ENCODE assay signal across 1 cellular context in genomic region chr17:42311240-42312034, GRCh38.
TF ChIP-seq lines count a peak whose summit lies in the region.

No MANE protein-coding gene starts in this region.

TF ChIP-seq in HepG2, 621 proteins besides CTCF, POLR2A, EP300 and RAD21 (continued from another document and continues in another):
- TF ChIP-seq AFF4 (CRISPR knock-in tag; IDR thresholded peaks at IDR 0.05), result no peak; the same call in 1 of the 2 replicates
- peak; percentile 64; the same call in 1 of the 2 replicates for TF ChIP-seq DR1 (CRISPR knock-in tag; IDR thresholded peaks at IDR 0.05)
- TF ChIP-seq, protein P1, sequence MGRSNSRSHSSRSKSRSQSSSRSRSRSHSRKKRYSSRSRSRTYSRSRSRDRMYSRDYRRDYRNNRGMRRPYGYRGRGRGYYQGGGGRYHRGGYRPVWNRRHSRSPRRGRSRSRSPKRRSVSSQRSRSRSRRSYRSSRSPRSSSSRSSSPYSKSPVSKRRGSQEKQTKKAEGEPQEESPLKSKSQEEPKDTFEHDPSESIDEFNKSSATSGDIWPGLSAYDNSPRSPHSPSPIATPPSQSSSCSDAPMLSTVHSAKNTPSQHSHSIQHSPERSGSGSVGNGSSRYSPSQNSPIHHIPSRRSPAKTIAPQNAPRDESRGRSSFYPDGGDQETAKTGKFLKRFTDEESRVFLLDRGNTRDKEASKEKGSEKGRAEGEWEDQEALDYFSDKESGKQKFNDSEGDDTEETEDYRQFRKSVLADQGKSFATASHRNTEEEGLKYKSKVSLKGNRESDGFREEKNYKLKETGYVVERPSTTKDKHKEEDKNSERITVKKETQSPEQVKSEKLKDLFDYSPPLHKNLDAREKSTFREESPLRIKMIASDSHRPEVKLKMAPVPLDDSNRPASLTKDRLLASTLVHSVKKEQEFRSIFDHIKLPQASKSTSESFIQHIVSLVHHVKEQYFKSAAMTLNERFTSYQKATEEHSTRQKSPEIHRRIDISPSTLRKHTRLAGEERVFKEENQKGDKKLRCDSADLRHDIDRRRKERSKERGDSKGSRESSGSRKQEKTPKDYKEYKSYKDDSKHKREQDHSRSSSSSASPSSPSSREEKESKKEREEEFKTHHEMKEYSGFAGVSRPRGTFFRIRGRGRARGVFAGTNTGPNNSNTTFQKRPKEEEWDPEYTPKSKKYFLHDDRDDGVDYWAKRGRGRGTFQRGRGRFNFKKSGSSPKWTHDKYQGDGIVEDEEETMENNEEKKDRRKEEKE (IDR thresholded peaks at IDR 0.05), result no peak
- TF ChIP-seq ZNF772 (CRISPR knock-in tag; IDR thresholded peaks at IDR 0.05), result no peak; the same call in 1 of the 2 replicates
- no peak for TF ChIP-seq GLI4 (CRISPR knock-in tag; IDR thresholded peaks at IDR 0.05; ENCODE audit: borderline replicate concordance)
- TF ChIP-seq GTF2F1 (IDR thresholded peaks at IDR 0.05; ENCODE audit: low read length), result no peak
- TF ChIP-seq MLLT10 (CRISPR knock-in tag; IDR thresholded peaks at IDR 0.05), result no peak
- TF ChIP-seq, protein P2, sequence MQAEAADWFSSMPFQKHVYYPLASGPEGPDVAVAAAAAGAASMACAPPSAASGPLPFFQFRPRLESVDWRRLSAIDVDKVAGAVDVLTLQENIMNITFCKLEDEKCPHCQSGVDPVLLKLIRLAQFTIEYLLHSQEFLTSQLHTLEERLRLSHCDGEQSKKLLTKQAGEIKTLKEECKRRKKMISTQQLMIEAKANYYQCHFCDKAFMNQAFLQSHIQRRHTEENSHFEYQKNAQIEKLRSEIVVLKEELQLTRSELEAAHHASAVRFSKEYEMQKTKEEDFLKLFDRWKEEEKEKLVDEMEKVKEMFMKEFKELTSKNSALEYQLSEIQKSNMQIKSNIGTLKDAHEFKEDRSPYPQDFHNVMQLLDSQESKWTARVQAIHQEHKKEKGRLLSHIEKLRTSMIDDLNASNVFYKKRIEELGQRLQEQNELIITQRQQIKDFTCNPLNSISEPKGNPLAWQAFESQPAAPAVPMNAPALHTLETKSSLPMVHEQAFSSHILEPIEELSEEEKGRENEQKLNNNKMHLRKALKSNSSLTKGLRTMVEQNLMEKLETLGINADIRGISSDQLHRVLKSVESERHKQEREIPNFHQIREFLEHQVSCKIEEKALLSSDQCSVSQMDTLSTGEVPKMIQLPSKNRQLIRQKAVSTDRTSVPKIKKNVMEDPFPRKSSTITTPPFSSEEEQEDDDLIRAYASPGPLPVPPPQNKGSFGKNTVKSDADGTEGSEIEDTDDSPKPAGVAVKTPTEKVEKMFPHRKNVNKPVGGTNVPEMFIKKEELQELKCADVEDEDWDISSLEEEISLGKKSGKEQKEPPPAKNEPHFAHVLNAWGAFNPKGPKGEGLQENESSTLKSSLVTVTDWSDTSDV (CRISPR knock-in tag; IDR thresholded peaks at IDR 0.05), result no peak
- TF ChIP-seq TCF7 (IDR thresholded peaks at IDR 0.05; ENCODE audit: low read depth), result no peak
- no peak for TF ChIP-seq SETDB1 (CRISPR knock-in tag; IDR thresholded peaks at IDR 0.05; ENCODE audit: borderline replicate concordance)
- 0 out of 2 replicates have a peak, but pooled peaks have one; percentile 11 for TF ChIP-seq ZNF777 (CRISPR knock-in tag; IDR thresholded peaks at IDR 0.05)
- TF ChIP-seq, protein P3, sequence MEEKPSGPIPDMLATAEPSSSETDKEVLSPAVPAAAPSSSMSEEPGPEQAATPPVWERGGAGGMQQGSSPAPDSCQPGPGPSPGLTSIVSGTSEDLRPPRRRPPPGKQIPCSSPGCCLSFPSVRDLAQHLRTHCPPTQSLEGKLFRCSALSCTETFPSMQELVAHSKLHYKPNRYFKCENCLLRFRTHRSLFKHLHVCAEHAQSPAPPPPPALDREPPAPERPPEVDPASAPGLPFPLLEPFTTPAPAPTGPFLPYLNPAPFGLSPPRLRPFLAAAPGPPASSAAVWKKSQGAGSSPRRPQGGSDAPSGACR (CRISPR knock-in tag; IDR thresholded peaks at IDR 0.05), result peak; percentile 45; the same call in 1 of the 2 replicates
- no peak for TF ChIP-seq ZNF234 (CRISPR knock-in tag; conservative IDR thresholded peaks at IDR 0.05)
- no peak for TF ChIP-seq ZNF629 (CRISPR knock-in tag; conservative IDR thresholded peaks at IDR 0.05)
- no peak for TF ChIP-seq TEAD2 (CRISPR knock-in tag; IDR thresholded peaks at IDR 0.05)
- no peak for TF ChIP-seq ZNF343 (CRISPR knock-in tag; IDR thresholded peaks at IDR 0.05)
- 0 out of 4 replicates have a peak, but pooled peaks of 1 of the 2 experiments have one; percentile 40 for TF ChIP-seq NR2F1 (CRISPR knock-in tag; IDR thresholded peaks at IDR 0.05)
- TF ChIP-seq NBN (conservative IDR thresholded peaks at IDR 0.05), result no peak
- 0 out of 2 replicates have a peak, but pooled peaks have one; percentile 28 for TF ChIP-seq TOE1 (CRISPR knock-in tag; IDR thresholded peaks at IDR 0.05)
- no peak for TF ChIP-seq ZNF180 (CRISPR knock-in tag; IDR thresholded peaks at IDR 0.05; ENCODE audit: borderline replicate concordance, low read depth)
- no peak for TF ChIP-seq ZNF460 (CRISPR knock-in tag; IDR thresholded peaks at IDR 0.05; ENCODE audit: borderline replicate concordance)
- TF ChIP-seq KLF13 (CRISPR knock-in tag; IDR thresholded peaks at IDR 0.05), result no peak
- TF ChIP-seq REXO4 (CRISPR knock-in tag; IDR thresholded peaks at IDR 0.05; ENCODE audit: borderline replicate concordance), result no peak
- TF ChIP-seq SMYD3 (CRISPR knock-in tag; IDR thresholded peaks at IDR 0.05), result no peak
- TF ChIP-seq, protein P4, sequence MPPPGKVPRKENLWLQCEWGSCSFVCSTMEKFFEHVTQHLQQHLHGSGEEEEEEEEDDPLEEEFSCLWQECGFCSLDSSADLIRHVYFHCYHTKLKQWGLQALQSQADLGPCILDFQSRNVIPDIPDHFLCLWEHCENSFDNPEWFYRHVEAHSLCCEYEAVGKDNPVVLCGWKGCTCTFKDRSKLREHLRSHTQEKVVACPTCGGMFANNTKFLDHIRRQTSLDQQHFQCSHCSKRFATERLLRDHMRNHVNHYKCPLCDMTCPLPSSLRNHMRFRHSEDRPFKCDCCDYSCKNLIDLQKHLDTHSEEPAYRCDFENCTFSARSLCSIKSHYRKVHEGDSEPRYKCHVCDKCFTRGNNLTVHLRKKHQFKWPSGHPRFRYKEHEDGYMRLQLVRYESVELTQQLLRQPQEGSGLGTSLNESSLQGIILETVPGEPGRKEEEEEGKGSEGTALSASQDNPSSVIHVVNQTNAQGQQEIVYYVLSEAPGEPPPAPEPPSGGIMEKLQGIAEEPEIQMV (CRISPR knock-in tag; IDR thresholded peaks at IDR 0.05; ENCODE audit: low read depth), result 0 out of 2 replicates have a peak, but pooled peaks have one; percentile 46
- TF ChIP-seq KDM5B (CRISPR knock-in tag; IDR thresholded peaks at IDR 0.05; ENCODE audit: borderline replicate concordance), result peak; percentile 31; the same call in 1 of the 2 replicates
- TF ChIP-seq, protein P5, sequence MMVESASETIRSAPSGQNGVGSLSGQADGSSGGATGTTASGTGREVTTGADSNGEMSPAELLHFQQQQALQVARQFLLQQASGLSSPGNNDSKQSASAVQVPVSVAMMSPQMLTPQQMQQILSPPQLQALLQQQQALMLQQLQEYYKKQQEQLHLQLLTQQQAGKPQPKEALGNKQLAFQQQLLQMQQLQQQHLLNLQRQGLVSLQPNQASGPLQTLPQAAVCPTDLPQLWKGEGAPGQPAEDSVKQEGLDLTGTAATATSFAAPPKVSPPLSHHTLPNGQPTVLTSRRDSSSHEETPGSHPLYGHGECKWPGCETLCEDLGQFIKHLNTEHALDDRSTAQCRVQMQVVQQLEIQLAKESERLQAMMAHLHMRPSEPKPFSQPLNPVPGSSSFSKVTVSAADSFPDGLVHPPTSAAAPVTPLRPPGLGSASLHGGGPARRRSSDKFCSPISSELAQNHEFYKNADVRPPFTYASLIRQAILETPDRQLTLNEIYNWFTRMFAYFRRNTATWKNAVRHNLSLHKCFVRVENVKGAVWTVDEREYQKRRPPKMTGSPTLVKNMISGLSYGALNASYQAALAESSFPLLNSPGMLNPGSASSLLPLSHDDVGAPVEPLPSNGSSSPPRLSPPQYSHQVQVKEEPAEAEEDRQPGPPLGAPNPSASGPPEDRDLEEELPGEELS (CRISPR knock-in tag; IDR thresholded peaks at IDR 0.05), result peak; percentile 78
- 0 out of 2 replicates have a peak, but pooled peaks have one; percentile 70 for TF ChIP-seq KMT2A (CRISPR knock-in tag; IDR thresholded peaks at IDR 0.05)
- peak; percentile 91 for TF ChIP-seq HOXA3 (CRISPR knock-in tag; IDR thresholded peaks at IDR 0.05)
- no peak for TF ChIP-seq PRPF4 (IDR thresholded peaks at IDR 0.05; ENCODE audit: low read depth, low read length, poor library complexity, severe bottlenecking)
- TF ChIP-seq YY1 (IDR thresholded peaks at IDR 0.05; ENCODE audit: insufficient read depth, insufficient replicate concordance, low read depth, low read length), result peak; percentile 27
- peak; percentile 92 for TF ChIP-seq MAX (IDR thresholded peaks at IDR 0.05)
- TF ChIP-seq RFX3 (CRISPR knock-in tag; IDR thresholded peaks at IDR 0.05), result no peak
- no peak for TF ChIP-seq HOXA7 (CRISPR knock-in tag; IDR thresholded peaks at IDR 0.05)
- TF ChIP-seq, protein P6, sequence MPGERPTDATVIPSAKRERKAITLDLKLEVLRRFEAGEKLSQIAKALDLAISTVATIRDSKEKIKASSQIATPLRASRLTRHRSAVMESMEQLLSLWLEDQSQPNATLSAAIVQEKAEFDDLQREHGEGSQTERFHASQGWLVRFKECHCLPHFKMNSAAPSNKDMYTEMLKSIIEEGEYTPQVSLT (CRISPR knock-in tag; IDR thresholded peaks at IDR 0.05; ENCODE audit: borderline replicate concordance, low read depth), result no peak
- no peak for TF ChIP-seq ATF7-NPFF (CRISPR knock-in tag; IDR thresholded peaks at IDR 0.05; ENCODE audit: low read depth)
- no peak for TF ChIP-seq NFAT5 (CRISPR knock-in tag; IDR thresholded peaks at IDR 0.05)
- TF ChIP-seq PTBP1 (IDR thresholded peaks at IDR 0.05; ENCODE audit: low read depth, low read length, poor library complexity, severe bottlenecking), result no peak
- peak; percentile 73; the same call in 1 of the 2 replicates for TF ChIP-seq ZNF709 (CRISPR knock-in tag; IDR thresholded peaks at IDR 0.05)
- TF ChIP-seq, protein P7, sequence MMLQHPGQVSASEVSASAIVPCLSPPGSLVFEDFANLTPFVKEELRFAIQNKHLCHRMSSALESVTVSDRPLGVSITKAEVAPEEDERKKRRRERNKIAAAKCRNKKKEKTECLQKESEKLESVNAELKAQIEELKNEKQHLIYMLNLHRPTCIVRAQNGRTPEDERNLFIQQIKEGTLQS (CRISPR knock-in tag; IDR thresholded peaks at IDR 0.05), result peak; percentile 73; the same call in 1 of the 2 replicates
- TF ChIP-seq IRF2 (CRISPR knock-in tag; IDR thresholded peaks at IDR 0.05), result peak; percentile 82; the same call in 1 of the 2 replicates
- TF ChIP-seq SMC3 (IDR thresholded peaks at IDR 0.05; ENCODE audit: low read length), result peak; percentile 19; the same call in 1 of the 2 replicates
- TF ChIP-seq PPARG (CRISPR knock-in tag; conservative IDR thresholded peaks at IDR 0.05), result peak; percentile 56; the same call in 1 of the 2 replicates
- TF ChIP-seq ZNF432 (CRISPR knock-in tag; IDR thresholded peaks at IDR 0.05; ENCODE audit: borderline replicate concordance), result no peak
